Comparison of ENCODE assay signal across 18 cellular contexts in the genomic region with DNA sequence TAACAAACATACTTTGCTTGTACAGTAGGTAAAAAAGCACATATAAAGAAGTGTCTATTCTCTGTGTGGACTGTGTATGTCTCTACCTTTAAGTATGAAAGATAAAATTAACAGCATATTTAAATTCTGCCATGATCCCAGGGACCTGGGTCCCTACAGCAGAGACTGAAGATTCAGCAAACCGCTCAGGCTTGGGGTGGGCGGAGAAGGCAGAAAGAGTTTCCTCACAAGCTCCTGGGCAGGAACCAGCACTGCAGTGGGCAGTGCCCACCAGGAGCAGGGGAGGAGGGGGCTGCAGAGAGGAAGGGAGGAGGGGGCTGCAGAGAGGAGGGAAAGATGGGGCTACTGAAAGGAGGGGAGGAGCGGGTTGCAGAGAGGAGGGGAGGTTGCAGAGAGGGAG. TPM values are rescaled to one million over a fixed set of nuclear protein-coding genes. Genes with fewer than 3 reads are reported as not detected.
DNase-seq lines count a peak whose midpoint lies in the region; ATAC-seq and TF ChIP-seq lines count a peak whose summit lies in the region.
"Had no signal": no experiment of that assay in that cellular context is flagged by ENCODE, and none has a peak within 500 bp of the region (broad histone marks: within the 10 kb centered on the region; RNA-seq: fewer than 3 reads in every experiment).

No MANE protein-coding gene starts in this region.

- ATAC-seq in WTC11 (no peak), sciatic nerve (no peak), GM18520 (IDR thresholded peaks at IDR 0.05; ENCODE audit: unreplicated experiment) (no peak)
- ATAC-seq: CD8-positive, alpha-beta T cell; K562 had no signal

- no peaks in the 10 kb centered on the region for H3K36me3 Mint-ChIP-seq in activated naive CD4-positive, alpha-beta T cell treated with anti-CD3 and anti-CD28 coated beads, Interleukin-2, amount 10 ng/mL, durations not matched to agents 7 days and 5 days
- no peaks in the 10 kb centered on the region for H3K36me3 Mint-ChIP-seq in WTC11
- no peaks in the 10 kb centered on the region for H3K36me3 Mint-ChIP-seq in type B pancreatic cell
- H3K36me3 Mint-ChIP-seq: CD8-positive, alpha-beta T cell had no signal

- intact Hi-C loops in sciatic nerve (cut with DNase I) = no loop called here

- H3K4me3 Mint-ChIP-seq in activated naive CD4-positive, alpha-beta T cell treated with anti-CD3 and anti-CD28 coated beads, Interleukin-2, amount 10 ng/mL, durations not matched to agents 7 days and 5 days = no peak overlapping the region
- H3K4me3 Mint-ChIP-seq in WTC11 (no peak overlapping the region), type B pancreatic cell (no peak overlapping the region)
- H3K4me3 Mint-ChIP-seq: CD8-positive, alpha-beta T cell had no signal

- H3K4me1 Mint-ChIP-seq in activated naive CD4-positive, alpha-beta T cell treated with anti-CD3 and anti-CD28 coated beads, Interleukin-2, amount 10 ng/mL, durations not matched to agents 7 days and 5 days = no peaks in the 10 kb centered on the region
- H3K4me1 Mint-ChIP-seq in WTC11 (no peaks in the 10 kb centered on the region), type B pancreatic cell (ENCODE audit: unreplicated experiment) (peaks cover 7% of the 10 kb centered on the region)

- peaks cover 5% of the 10 kb centered on the region for H3K9me3 Mint-ChIP-seq in activated naive CD4-positive, alpha-beta T cell treated with anti-CD3 and anti-CD28 coated beads, Interleukin-2, amount 10 ng/mL, durations not matched to agents 7 days and 5 days
- H3K9me3 Mint-ChIP-seq in WTC11 (no peaks in the 10 kb centered on the region), type B pancreatic cell (no peaks in the 10 kb centered on the region)
- H3K9me3 Mint-ChIP-seq: CD8-positive, alpha-beta T cell had no signal

- POLR2A ChIA-PET in WTC11 (lab: Charles Lee) = no interaction called here

- CTCF ChIA-PET in activated naive CD4-positive, alpha-beta T cell treated with anti-CD3 and anti-CD28 coated beads, Interleukin-2, amount 10 ng/mL, durations not matched to agents 7 days and 5 days (lab: Charles Lee) = interaction anchor here (0.7 kb wide), 1 partner anchor 9 kb away, joined by 4 read pairs; no protein-coding TSS in a partner anchor
- CTCF ChIA-PET in WTC11 (lab: Charles Lee) = no interaction called here

- TF ChIP-seq CTCF in WTC11 (IDR thresholded peaks at IDR 0.05) (no peak), type B pancreatic cell (conservative IDR thresholded peaks at IDR 0.05) (no peak)

- DNase-seq in activated naive CD4-positive, alpha-beta T cell treated with anti-CD3 and anti-CD28 coated beads, Interleukin-2, amount 10 ng/mL, durations not matched to agents 7 days and 5 days = peak; percentile 8
- no peak for DNase-seq in activated naive CD4-positive, alpha-beta T cell treated with anti-CD3 and anti-CD28 coated beads, Interleukin-2, amount 50 U/mL, for 16 hours
- peak; percentile 3 for DNase-seq in WTC11 (ENCODE audit: low spot score)
- DNase-seq in sciatic nerve (ENCODE audit: low spot score) = peak; percentile 53
- peak; percentile 22 for DNase-seq in type B pancreatic cell (ENCODE audit: extremely low spot score, unreplicated experiment)
- DNase-seq in kidney tubule cell (ENCODE audit: low spot score) = no peak
- no peak for DNase-seq in SIG-M5 (lab: John Stamatoyannopoulos, UW)
- DNase-seq: BE2C; CD8-positive, alpha-beta T cell; HCEC 1CT; MV-4-11; NCI-H1417; NCI-H187 treated with DMSO at 0.1 percent for 48 hours; NCI-H69; NK-92 treated with Interleukin-12 subunit alpha and Interleukin-12 subunit beta, amount 100 ng/mL, for 24 hours had no signal

- no peak overlapping the region for H3K27ac Mint-ChIP-seq in activated naive CD4-positive, alpha-beta T cell treated with anti-CD3 and anti-CD28 coated beads, Interleukin-2, amount 10 ng/mL, durations not matched to agents 7 days and 5 days
- H3K27ac Mint-ChIP-seq in WTC11 (no peak overlapping the region), type B pancreatic cell (no peak overlapping the region)
- H3K27ac Mint-ChIP-seq: CD8-positive, alpha-beta T cell had no signal

- H3K27me3 Mint-ChIP-seq in activated naive CD4-positive, alpha-beta T cell treated with anti-CD3 and anti-CD28 coated beads, Interleukin-2, amount 10 ng/mL, durations not matched to agents 7 days and 5 days = peaks cover 5% of the 10 kb centered on the region
- H3K27me3 Mint-ChIP-seq in WTC11 (ENCODE audit: low read depth) (no peaks in the 10 kb centered on the region), type B pancreatic cell (no peaks in the 10 kb centered on the region)

TF ChIP-seq in WTC11, 78 proteins besides CTCF, POLR2A, EP300 and RAD21:
- TF ChIP-seq, protein P1, sequence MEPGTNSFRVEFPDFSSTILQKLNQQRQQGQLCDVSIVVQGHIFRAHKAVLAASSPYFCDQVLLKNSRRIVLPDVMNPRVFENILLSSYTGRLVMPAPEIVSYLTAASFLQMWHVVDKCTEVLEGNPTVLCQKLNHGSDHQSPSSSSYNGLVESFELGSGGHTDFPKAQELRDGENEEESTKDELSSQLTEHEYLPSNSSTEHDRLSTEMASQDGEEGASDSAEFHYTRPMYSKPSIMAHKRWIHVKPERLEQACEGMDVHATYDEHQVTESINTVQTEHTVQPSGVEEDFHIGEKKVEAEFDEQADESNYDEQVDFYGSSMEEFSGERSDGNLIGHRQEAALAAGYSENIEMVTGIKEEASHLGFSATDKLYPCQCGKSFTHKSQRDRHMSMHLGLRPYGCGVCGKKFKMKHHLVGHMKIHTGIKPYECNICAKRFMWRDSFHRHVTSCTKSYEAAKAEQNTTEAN (CRISPR knock-in tag; IDR thresholded peaks at IDR 0.05) = no peak

RNA-seq across cellular contexts. Expression of a gene that starts 44.6 kb away (rescaled TPM):
- total RNA-seq in WTC11 (2021) (59.0 to 62.0 TPM (median 60.0 TPM) in 3 replicates), sciatic nerve (6.3 TPM), type B pancreatic cell (ENCODE audit: low replicate concordance) (19.0 and 22.4 TPM in 2 replicates)
- total RNA-seq: CD8-positive, alpha-beta T cell; RPMI7951 had no signal

RNA-seq across cellular contexts. Expression of a gene that starts 44.7 kb away (rescaled TPM):
- total RNA-seq in WTC11 (2021) (1.0 to 1.5 TPM (median 1.4 TPM) in 3 replicates), sciatic nerve (14.5 TPM), type B pancreatic cell (ENCODE audit: low replicate concordance) (2.5 and 4.1 TPM in 2 replicates)
- total RNA-seq: RPMI7951 had no signal

Comparison
In these comparisons a context has a peak if more than half of its experiments do, and no peak if none do; other contexts are left out.
1. DNase-seq: peak in activated naive CD4-positive, alpha-beta T cell treated with anti-CD3 and anti-CD28 coated beads, Interleukin-2, amount 10 ng/mL, durations not matched to agents 7 days and 5 days (single experiment), WTC11 (single experiment), sciatic nerve (single experiment) and type B pancreatic cell (single experiment); none in activated naive CD4-positive, alpha-beta T cell treated with anti-CD3 and anti-CD28 coated beads, Interleukin-2, amount 50 U/mL, for 16 hours (single experiment), kidney tubule cell (single experiment) and SIG-M5 (single experiment).